In the genomic region with DNA sequence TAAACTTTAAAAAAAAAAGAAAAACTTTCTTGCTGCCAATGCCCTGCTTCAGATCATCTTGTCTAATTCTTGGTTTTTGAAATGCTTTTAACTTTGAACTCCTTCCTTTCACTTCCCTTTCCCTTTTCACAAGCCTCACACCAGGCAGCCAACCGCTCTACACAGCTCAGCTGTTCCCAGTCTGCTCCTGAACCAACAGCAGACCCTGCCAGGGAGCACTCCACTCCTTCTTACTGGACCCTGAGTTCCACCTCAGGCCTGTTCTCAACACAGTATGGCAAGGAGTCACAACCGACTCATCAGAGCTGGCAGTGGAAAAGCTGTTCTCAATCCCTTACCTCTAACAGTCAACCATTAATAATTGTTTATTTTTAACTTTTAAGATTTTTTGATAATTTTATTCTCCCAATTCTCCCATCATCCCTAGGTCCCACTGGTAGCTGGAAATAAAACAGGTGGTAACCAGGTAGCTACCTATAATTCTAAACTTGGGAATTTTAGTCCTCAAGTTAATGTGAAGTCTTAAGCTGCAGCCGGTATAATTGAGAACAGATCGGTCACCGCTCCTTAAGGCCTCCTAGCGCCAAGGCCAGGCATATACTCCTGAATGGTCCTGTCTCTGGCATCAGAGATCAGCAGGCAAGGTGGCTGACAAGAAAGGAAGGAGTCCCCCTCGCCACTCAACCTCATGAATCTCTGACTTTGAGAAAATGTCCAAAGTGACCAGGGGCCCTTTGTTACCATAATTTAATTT, we compare ENCODE assay signal across 15 cellular contexts. TPM values are rescaled to one million over a fixed set of nuclear protein-coding genes. Genes with fewer than 3 reads are reported as not detected.
DNase-seq lines count a peak whose midpoint lies in the region; ATAC-seq and TF ChIP-seq lines count a peak whose summit lies in the region.
"Had no signal": no experiment of that assay in that cellular context is flagged by ENCODE, and none has a peak within 500 bp of the region (broad histone marks: within the 10 kb centered on the region; RNA-seq: fewer than 3 reads in every experiment).

No MANE protein-coding gene starts in this region.

- no peak for TF ChIP-seq CTCF in breast epithelium (IDR thresholded peaks at IDR 0.05)
- no peak for TF ChIP-seq CTCF in mammary epithelial cell (conservative IDR thresholded peaks at IDR 0.05 in 1 of 2, IDR thresholded peaks at IDR 0.05 in 1 of 2; ENCODE audit: extremely low read depth in 1 of 2, insufficient read depth in 1 of 2, low read depth in 1 of 2, low read length in 2 of 2)
- peak; percentile 30 for TF ChIP-seq CTCF in astrocyte of the cerebellum (IDR thresholded peaks at IDR 0.05; ENCODE audit: low read depth, low read length, missing control alignments)
- no peak for TF ChIP-seq CTCF in vagina (IDR thresholded peaks at IDR 0.05)

- no peak overlapping the region for H2AFZ ChIP-seq in mammary epithelial cell (ENCODE audit: low read depth, low read length)

- BruUV-seq in mammary epithelial cell (replicated peaks; lab: Mats Ljungman, UMichigan) = no TSS peak

- no peaks in the 10 kb centered on the region for H3K36me3 Mint-ChIP-seq in activated naive CD4-positive, alpha-beta T cell treated with anti-CD3 and anti-CD28 coated beads, Interleukin-2, amount 10 ng/mL, durations not matched to agents 7 days and 5 days
- H3K36me3 Mint-ChIP-seq: activated naive CD4-positive, alpha-beta T cell treated with anti-CD3 and anti-CD28 coated beads, Interleukin-2, amount 50 U/mL, for 24 hours had no signal

- H3K9ac ChIP-seq in mammary epithelial cell (ENCODE audit: insufficient read depth, low read length) = no peak overlapping the region

- 85% methylated on average over 7 of the region's 7 CpGs for WGBS in mammary epithelial cell (ENCODE audit: low coverage, missing lambda C conversion rate)

- H3K27me3 ChIP-seq in breast epithelium (no peaks in the 10 kb centered on the region), mammary epithelial cell (ENCODE audit: insufficient read depth, low read length) (no peaks in the 10 kb centered on the region), vagina (no peaks in the 10 kb centered on the region)
- H3K27me3 ChIP-seq: heart left ventricle had no signal

- no peak for TF ChIP-seq POLR2A in breast epithelium (IDR thresholded peaks at IDR 0.05)
- no peak for TF ChIP-seq POLR2A in vagina (IDR thresholded peaks at IDR 0.05)

- CTCF ChIA-PET in mammary epithelial cell (lab: Charles Lee; ENCODE audit: low non-redundant PET) = no interaction called here
- CTCF ChIA-PET in activated naive CD4-positive, alpha-beta T cell treated with anti-CD3 and anti-CD28 coated beads, Interleukin-2, amount 10 ng/mL, durations not matched to agents 7 days and 5 days (lab: Charles Lee) = no interaction called here

- no peaks in the 10 kb centered on the region for H3K36me3 ChIP-seq in breast epithelium
- H3K36me3 ChIP-seq in mammary epithelial cell (ENCODE audit: insufficient read depth, low read length) = no peaks in the 10 kb centered on the region
- peaks cover 0 to 20% of the 10 kb centered on the region in 2 donors for H3K36me3 ChIP-seq in vagina

- no peak overlapping the region for H3K4me2 ChIP-seq in mammary epithelial cell (ENCODE audit: insufficient read depth, low read depth, low read length)
- H3K4me2 ChIP-seq: A549 had no signal

- peaks cover 0 to 21% of the 10 kb centered on the region in 2 donors for H3K4me1 ChIP-seq in breast epithelium
- peaks cover 4% of the 10 kb centered on the region for H3K4me1 ChIP-seq in mammary epithelial cell (ENCODE audit: insufficient read depth, low read length)
- H3K4me1 ChIP-seq in vagina = peaks cover 32% of the 10 kb centered on the region
- H3K4me1 ChIP-seq: A549 had no signal

- no peaks in the 10 kb centered on the region for H3K79me2 ChIP-seq in mammary epithelial cell (ENCODE audit: insufficient read depth, low read length)

- H3K4me1 Mint-ChIP-seq in activated naive CD4-positive, alpha-beta T cell treated with anti-CD3 and anti-CD28 coated beads, Interleukin-2, amount 10 ng/mL, durations not matched to agents 7 days and 5 days = no peaks in the 10 kb centered on the region
- H3K4me1 Mint-ChIP-seq: activated naive CD4-positive, alpha-beta T cell treated with anti-CD3 and anti-CD28 coated beads, Interleukin-2, amount 50 U/mL, for 24 hours had no signal

- H3K27me3 Mint-ChIP-seq in activated naive CD4-positive, alpha-beta T cell treated with anti-CD3 and anti-CD28 coated beads, Interleukin-2, amount 10 ng/mL, durations not matched to agents 7 days and 5 days = peaks cover 4% of the 10 kb centered on the region
- H3K27me3 Mint-ChIP-seq: activated naive CD4-positive, alpha-beta T cell treated with anti-CD3 and anti-CD28 coated beads, Interleukin-2, amount 50 U/mL, for 24 hours had no signal

- H3K4me3 Mint-ChIP-seq in activated naive CD4-positive, alpha-beta T cell treated with anti-CD3 and anti-CD28 coated beads, Interleukin-2, amount 10 ng/mL, durations not matched to agents 7 days and 5 days = no peak overlapping the region
- H3K4me3 Mint-ChIP-seq: activated naive CD4-positive, alpha-beta T cell treated with anti-CD3 and anti-CD28 coated beads, Interleukin-2, amount 50 U/mL, for 24 hours had no signal

- dilution Hi-C loops in mammary epithelial cell (cut with HindIII; ENCODE audit: low sequenced_read_pairs) = no loop called here

- no peak overlapping the region for H3K27ac Mint-ChIP-seq in activated naive CD4-positive, alpha-beta T cell treated with anti-CD3 and anti-CD28 coated beads, Interleukin-2, amount 10 ng/mL, durations not matched to agents 7 days and 5 days
- H3K27ac Mint-ChIP-seq: activated naive CD4-positive, alpha-beta T cell treated with anti-CD3 and anti-CD28 coated beads, Interleukin-2, amount 50 U/mL, for 24 hours had no signal

- H3K27ac ChIP-seq in breast epithelium (peak overlapping the region; percentile 84 to 92), mammary epithelial cell (ENCODE audit: insufficient read depth, low read depth, low read length) (no peak overlapping the region), vagina (peak overlapping the region; percentile 61)
- H3K27ac ChIP-seq: A549 had no signal

- H4K20me1 ChIP-seq in mammary epithelial cell (ENCODE audit: insufficient read depth, low read length) = no peaks in the 10 kb centered on the region

- no peaks in the 10 kb centered on the region for H3K9me3 Mint-ChIP-seq in activated naive CD4-positive, alpha-beta T cell treated with anti-CD3 and anti-CD28 coated beads, Interleukin-2, amount 10 ng/mL, durations not matched to agents 7 days and 5 days
- H3K9me3 Mint-ChIP-seq: activated naive CD4-positive, alpha-beta T cell treated with anti-CD3 and anti-CD28 coated beads, Interleukin-2, amount 50 U/mL, for 24 hours had no signal

- H3K4me3 ChIP-seq in breast epithelium (no peak overlapping the region), mammary epithelial cell (replicated peaks in 1 of 3; ENCODE audit: insufficient read depth in 1 of 3, low read depth in 2 of 3, low read length in 3 of 3) (no peak overlapping the region), astrocyte of the cerebellum (ENCODE audit: low read depth, low read length) (no peak overlapping the region), vagina (no peak overlapping the region)
- H3K4me3 ChIP-seq: A549, heart left ventricle had no signal

- in situ Hi-C loops in mammary epithelial cell (cut with MboI; ENCODE audit: low sequenced_read_pairs in 2 of 2) = no loop called here
- in situ Hi-C loops in astrocyte of the cerebellum (cut with HindIII; ENCODE audit: low sequenced_read_pairs) = no loop called here

- intact Hi-C loops in breast epithelium (cut with DNase I; ENCODE audit: low total_unique reads) = no loop called here
- intact Hi-C loops in mammary epithelial cell (cut with micrococcal nuclease) = no loop called here
- intact Hi-C loops in vagina (cut with DNase I) = no loop called here

- DNase-seq in breast epithelium (ENCODE audit: low spot score in 2 of 2) = no peak
- DNase-seq in mammary epithelial cell = no peak
- no peak for DNase-seq in astrocyte of the cerebellum (ENCODE audit: low read depth)
- DNase-seq in medulla oblongata (ENCODE audit: extremely low spot score) = peak; percentile 57
- no peak for DNase-seq in vagina (ENCODE audit: extremely low spot score in 2 of 2)
- no peak for DNase-seq in NCI-H2171 (lab: John Stamatoyannopoulos, UW)
- no peak for DNase-seq in activated naive CD4-positive, alpha-beta T cell treated with anti-CD3 and anti-CD28 coated beads, Interleukin-2, amount 10 ng/mL, durations not matched to agents 7 days and 5 days
- DNase-seq: activated CD4-positive, alpha-beta T cell treated with anti-CD3 and anti-CD28 coated beads, Interleukin-2, amount 50 U/mL, for 1 hour; dermis blood vessel endothelial cell; DMS79 treated with DMSO at 0.1 percent for 48 hours; heart left ventricle; NCI-H2227 treated with DMSO at 0.1 percent for 48 hours had no signal

- no peaks in the 10 kb centered on the region for H3K9me3 ChIP-seq in breast epithelium
- H3K9me3 ChIP-seq in mammary epithelial cell (replicated peaks; ENCODE audit: insufficient read depth, low read length) = no peaks in the 10 kb centered on the region
- H3K9me3 ChIP-seq in vagina = no peaks in the 10 kb centered on the region
- H3K9me3 ChIP-seq: A549, heart left ventricle had no signal

- ATAC-seq in HG03196 (IDR thresholded peaks at IDR 0.05; ENCODE audit: unreplicated experiment) = no peak
- ATAC-seq: A549 had no signal

RNA-seq across cellular contexts. Expression of gene BOC, which starts 43.9 kb away (rescaled TPM):
- 10 to 100 TPM; 48.8 to 56.6 (median 55.1) TPM for total RNA-seq in breast epithelium
- 10 to 100 TPM; 18.5 to 49.7 TPM for total RNA-seq in mammary epithelial cell
- polyA plus RNA-seq in mammary epithelial cell = 16.5 TPM
- 26.3 TPM for polyA minus RNA-seq in mammary epithelial cell
- 93.1 TPM for total RNA-seq in vagina
